ENCODE assay signal across 1 cellular context in the genomic region with DNA sequence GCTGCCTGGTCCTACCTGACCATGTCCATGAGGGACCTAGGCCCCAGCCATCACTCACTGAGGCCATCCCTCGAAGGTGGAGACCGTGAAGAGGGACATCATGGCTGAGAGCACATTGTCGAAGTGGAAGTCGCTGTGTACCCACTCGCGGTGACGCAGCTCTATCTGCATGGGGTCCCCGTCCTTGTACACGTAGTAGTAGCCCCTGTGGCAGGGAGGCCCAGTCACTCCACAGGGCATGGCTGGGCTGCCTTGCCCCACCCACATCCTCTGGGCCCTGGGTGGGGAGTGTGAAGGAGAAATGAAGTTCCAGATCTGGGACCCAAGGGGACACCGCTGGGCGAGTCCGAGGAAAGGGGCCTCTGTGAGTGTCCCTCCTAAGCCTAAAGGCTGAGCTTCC.
TF ChIP-seq lines count a peak whose summit lies in the region.

No MANE protein-coding gene starts in this region.

TF ChIP-seq in IMR-90, 13 proteins besides CTCF, POLR2A, EP300 and RAD21:
- TF ChIP-seq CHD1 (IDR thresholded peaks at IDR 0.05; ENCODE audit: low read depth, low read length) (no peak), FOS (IDR thresholded peaks at IDR 0.05; ENCODE audit: low read depth, low read length) (no peak), CEBPB (IDR thresholded peaks at IDR 0.05; ENCODE audit: low read depth, low read length) (no peak), MAFK (IDR thresholded peaks at IDR 0.05; ENCODE audit: low read depth, low read length) (no peak), NFE2L2 (IDR thresholded peaks at IDR 0.05; ENCODE audit: low read depth, low read length) (no peak), SMC3 (IDR thresholded peaks at IDR 0.05; ENCODE audit: low read depth, low read length) (no peak), BHLHE40 (IDR thresholded peaks at IDR 0.05; ENCODE audit: low read depth, low read length) (no peak), RFX5 (IDR thresholded peaks at IDR 0.05; ENCODE audit: low read depth, low read length) (no peak), RCOR1 (IDR thresholded peaks at IDR 0.05; ENCODE audit: insufficient replicate concordance, low read length) (no peak), MXI1 (IDR thresholded peaks at IDR 0.05; ENCODE audit: borderline replicate concordance, low read depth, low read length) (no peak), MAZ (IDR thresholded peaks at IDR 0.05; ENCODE audit: borderline replicate concordance, low read depth, low read length) (no peak)
- TF ChIP-seq, protein P1, sequence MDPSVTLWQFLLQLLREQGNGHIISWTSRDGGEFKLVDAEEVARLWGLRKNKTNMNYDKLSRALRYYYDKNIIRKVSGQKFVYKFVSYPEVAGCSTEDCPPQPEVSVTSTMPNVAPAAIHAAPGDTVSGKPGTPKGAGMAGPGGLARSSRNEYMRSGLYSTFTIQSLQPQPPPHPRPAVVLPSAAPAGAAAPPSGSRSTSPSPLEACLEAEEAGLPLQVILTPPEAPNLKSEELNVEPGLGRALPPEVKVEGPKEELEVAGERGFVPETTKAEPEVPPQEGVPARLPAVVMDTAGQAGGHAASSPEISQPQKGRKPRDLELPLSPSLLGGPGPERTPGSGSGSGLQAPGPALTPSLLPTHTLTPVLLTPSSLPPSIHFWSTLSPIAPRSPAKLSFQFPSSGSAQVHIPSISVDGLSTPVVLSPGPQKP (IDR thresholded peaks at IDR 0.05; ENCODE audit: borderline replicate concordance, low read depth, low read length) = no peak
- TF ChIP-seq, protein P2, sequence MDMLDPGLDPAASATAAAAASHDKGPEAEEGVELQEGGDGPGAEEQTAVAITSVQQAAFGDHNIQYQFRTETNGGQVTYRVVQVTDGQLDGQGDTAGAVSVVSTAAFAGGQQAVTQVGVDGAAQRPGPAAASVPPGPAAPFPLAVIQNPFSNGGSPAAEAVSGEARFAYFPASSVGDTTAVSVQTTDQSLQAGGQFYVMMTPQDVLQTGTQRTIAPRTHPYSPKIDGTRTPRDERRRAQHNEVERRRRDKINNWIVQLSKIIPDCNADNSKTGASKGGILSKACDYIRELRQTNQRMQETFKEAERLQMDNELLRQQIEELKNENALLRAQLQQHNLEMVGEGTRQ (IDR thresholded peaks at IDR 0.05; ENCODE audit: low read depth, low read length) = no peak
